Comparison of ENCODE assay signal across 18 cellular contexts in genomic region chr18:56351911-56352502, GRCh38.
A peak's percentile ranks its signal among the peaks of the same experiment; 100 is the strongest.
DNase-seq lines count a peak whose midpoint lies in the region; ATAC-seq and TF ChIP-seq lines count a peak whose summit lies in the region.
"Had no signal": no experiment of that assay in that cellular context is flagged by ENCODE, and none has a peak within 500 bp of the region (broad histone marks: within the 10 kb centered on the region; RNA-seq: fewer than 3 reads in every experiment).

No MANE protein-coding gene starts in this region.

- H3K79me2 ChIP-seq in GM23338 (replicated peaks; ENCODE audit: insufficient read depth) (no peaks in the 10 kb centered on the region), MM.1S (ENCODE audit: low read length) (no peaks in the 10 kb centered on the region)

- no peaks in the 10 kb centered on the region; the same call in 2 of the 3 replicates for H3K4me1 Mint-ChIP-seq in GM23338

- H3K79me1 ChIP-seq in mesenchymal stem cell (replicated peaks; ENCODE audit: low read length, poor library complexity, severe bottlenecking) = no peaks in the 10 kb centered on the region

- H3K14ac ChIP-seq in mesenchymal stem cell (ENCODE audit: low read length in 2 of 2) = no peak overlapping the region

- H3K4me3 ChIP-seq in GM23338 (no peak overlapping the region), fibroblast of the aortic adventitia (ENCODE audit: low read depth, low read length) (no peak overlapping the region), mesenchymal stem cell (ENCODE audit: insufficient read depth in 1 of 2, low read depth in 1 of 2, low read length in 2 of 2) (no peak overlapping the region), MM.1S (ENCODE audit: low read length) (no peak overlapping the region), heart right ventricle (no peak overlapping the region)
- H3K4me3 ChIP-seq: SJCRH30 had no signal

- no peak overlapping the region for H2AK5ac ChIP-seq in mesenchymal stem cell (ENCODE audit: low read length, severe bottlenecking)

- H2BK15ac ChIP-seq in mesenchymal stem cell (ENCODE audit: low read depth, poor library complexity, severe bottlenecking) = no peak overlapping the region

- H4K20me1 ChIP-seq in GM23338 (replicated peaks; ENCODE audit: insufficient read depth) = no peaks in the 10 kb centered on the region
- H4K20me1 ChIP-seq in MM.1S (ENCODE audit: insufficient read depth, low read length) = no peaks in the 10 kb centered on the region

- H2BK5ac ChIP-seq in mesenchymal stem cell (ENCODE audit: low read depth, low read length, poor library complexity, severe bottlenecking) = no peak overlapping the region

- H3K9me2 ChIP-seq in GM23338 (ENCODE audit: insufficient read depth) = peaks cover 6% of the 10 kb centered on the region
- no peaks in the 10 kb centered on the region for H3K9me2 ChIP-seq in MM.1S (replicated peaks; ENCODE audit: insufficient read depth, low read length)

- H2BK120ac ChIP-seq in mesenchymal stem cell (ENCODE audit: low read depth, low read length) = no peak overlapping the region

- no peak overlapping the region for H3K4ac ChIP-seq in mesenchymal stem cell (ENCODE audit: low read depth in 1 of 2, low read length in 2 of 2)

- H3K18ac ChIP-seq in mesenchymal stem cell (ENCODE audit: low read depth in 1 of 2, low read length in 2 of 2) = no peak overlapping the region

- H3K9ac ChIP-seq in mesenchymal stem cell (ENCODE audit: low read length) = no peak overlapping the region
- no peak overlapping the region for H3K9ac ChIP-seq in MM.1S (ENCODE audit: low read length)
- H3K9ac ChIP-seq: KMS-11 had no signal

- H3K4me1 ChIP-seq in GM23338 (ENCODE audit: insufficient read depth) (no peaks in the 10 kb centered on the region), mesenchymal stem cell (ENCODE audit: control insufficient read depth, insufficient read depth, low read depth, low read length) (no peaks in the 10 kb centered on the region), MM.1S (ENCODE audit: low read length) (no peaks in the 10 kb centered on the region), heart right ventricle (no peaks in the 10 kb centered on the region)
- H3K4me1 ChIP-seq: SJCRH30 had no signal

- H3K27ac ChIP-seq in GM23338 (ENCODE audit: low read depth) (no peak overlapping the region), mesenchymal stem cell (ENCODE audit: low read length, poor library complexity, severe bottlenecking) (no peak overlapping the region), MM.1S (ENCODE audit: low read length) (no peak overlapping the region), heart right ventricle (no peak overlapping the region)
- H3K27ac ChIP-seq: C4-2B, KMS-11, SJCRH30 had no signal

- peaks cover 19% of the 10 kb centered on the region for H3K9me3 Mint-ChIP-seq in GM23338

- in situ Hi-C loops in GM13976 (cut with MboI; ENCODE audit: low sequenced_read_pairs, unreplicated experiment) = no loop called here

- no peak overlapping the region for H3K23ac ChIP-seq in mesenchymal stem cell (ENCODE audit: low read length in 2 of 2)

- no peaks in the 10 kb centered on the region for H3K9me3 ChIP-seq in mesenchymal stem cell (ENCODE audit: control insufficient read depth, low read length)
- no peaks in the 10 kb centered on the region for H3K9me3 ChIP-seq in MM.1S (replicated peaks; ENCODE audit: insufficient read depth, low read length)
- peaks cover 0 to 14% (median 0%) of the 10 kb centered on the region in 11 donors for H3K9me3 ChIP-seq in heart right ventricle
- H3K9me3 ChIP-seq: SJCRH30 had no signal

- H3K4me3 Mint-ChIP-seq in GM23338 = no peak overlapping the region

- H3K27me3 Mint-ChIP-seq in GM23338 (ENCODE audit: insufficient read depth, low read depth, poor library complexity) = peaks cover 3% of the 10 kb centered on the region

- H3K4me2 ChIP-seq in GM23338 (no peak overlapping the region), mesenchymal stem cell (ENCODE audit: low read length, poor library complexity, severe bottlenecking) (no peak overlapping the region), MM.1S (ENCODE audit: low read depth, low read length) (no peak overlapping the region)
- H3K4me2 ChIP-seq: KMS-11 had no signal

- intact Hi-C loops in heart right ventricle (cut with DNase I) = no loop called here

- H2BK12ac ChIP-seq in mesenchymal stem cell (ENCODE audit: low read length in 2 of 2) = no peak overlapping the region

- H4K8ac ChIP-seq in mesenchymal stem cell (ENCODE audit: low read length) = no peak overlapping the region

- H2AFZ ChIP-seq in GM23338 = peak overlapping the region; percentile 82; the same call in 1 of the 2 replicates
- H2AFZ ChIP-seq in mesenchymal stem cell (ENCODE audit: low read depth, low read length) = no peak overlapping the region
- no peak overlapping the region for H2AFZ ChIP-seq in MM.1S (ENCODE audit: low read length)

- peaks cover 15% of the 10 kb centered on the region for H3K36me3 Mint-ChIP-seq in GM23338 (ENCODE audit: low read depth)

- no peak overlapping the region for H4K91ac ChIP-seq in mesenchymal stem cell (ENCODE audit: low read length)

- H3F3A ChIP-seq in GM23338 (replicated peaks; ENCODE audit: low read depth) (no peaks in the 10 kb centered on the region), MM.1S (ENCODE audit: insufficient read depth, low read length) (no peaks in the 10 kb centered on the region)

- DNase-seq in GM23338 (ENCODE audit: low spot score) = peak; percentile 9
- peak; percentile 7 for DNase-seq in astrocyte of the hippocampus (ENCODE audit: low read depth, low spot score)
- peak; percentile 9 for DNase-seq in fibroblast of the aortic adventitia (ENCODE audit: low read depth)
- DNase-seq in mesenchymal stem cell = peak; percentile 7
- no peak for DNase-seq in GM19240 (ENCODE audit: insufficient read length, low spot score)
- DNase-seq in MM.1S = no peak
- no peak for DNase-seq in GM13976 (ENCODE audit: low spot score)
- no peak for DNase-seq in heart right ventricle
- DNase-seq: DMS53, MV-4-11, NCI-H1105 treated with DMSO at 0.1 percent for 48 hours, NCI-H2081, NCI-H2171 treated with DMSO at 0.1 percent for 48 hours, NCI-H524 treated with DMSO at 0.1 percent for 48 hours, SJCRH30 had no signal

- H3K27ac Mint-ChIP-seq in GM23338 = peak overlapping the region; percentile 49; the same call in 1 of the 2 replicates

- TF ChIP-seq CTCF in GM23338 (conservative IDR thresholded peaks at IDR 0.05; ENCODE audit: low read depth in 2 of 2) (no peak), fibroblast of the aortic adventitia (IDR thresholded peaks at IDR 0.05; ENCODE audit: insufficient read depth, low read length) (no peak), MM.1S (IDR thresholded peaks at IDR 0.05; ENCODE audit: low read length) (no peak), GM13976 (IDR thresholded peaks at IDR 0.05; ENCODE audit: borderline replicate concordance, control extremely low read depth, extremely low read depth, insufficient read depth, missing control alignments) (no peak), heart right ventricle (IDR thresholded peaks at IDR 0.05) (no peak)

- H3K27me3 ChIP-seq in GM23338 (ENCODE audit: insufficient read depth) = no peaks in the 10 kb centered on the region
- no peaks in the 10 kb centered on the region for H3K27me3 ChIP-seq in mesenchymal stem cell (ENCODE audit: control insufficient read depth in 1 of 2, insufficient read depth in 1 of 2, low read length in 2 of 2)
- H3K27me3 ChIP-seq in MM.1S (replicated peaks; ENCODE audit: insufficient read depth, low read length) = no peaks in the 10 kb centered on the region
- H3K27me3 ChIP-seq in heart right ventricle = no peaks in the 10 kb centered on the region
- H3K27me3 ChIP-seq: SJCRH30 had no signal

- ATAC-seq in GM23338 (no peak), heart right ventricle (no peak)
- ATAC-seq: HCT116 had no signal

- WGBS in mesenchymal stem cell = 48% methylated on average over 6 of the region's 6 CpGs
- WGBS in heart right ventricle, 2 donors = 65 to 69% methylated on average over 6 of the region's 6 CpGs

- no peaks in the 10 kb centered on the region; the same call in 1 of the 2 replicates for H3K36me3 ChIP-seq in GM23338 (ENCODE audit: insufficient read depth)
- no peaks in the 10 kb centered on the region for H3K36me3 ChIP-seq in mesenchymal stem cell (ENCODE audit: control insufficient read depth in 1 of 2, insufficient read depth in 2 of 2, low read depth in 1 of 2, low read length in 2 of 2)
- H3K36me3 ChIP-seq in MM.1S (replicated peaks; ENCODE audit: insufficient read depth, low read length) = no peaks in the 10 kb centered on the region
- no peaks in the 10 kb centered on the region for H3K36me3 ChIP-seq in heart right ventricle
- H3K36me3 ChIP-seq: SJCRH30 had no signal

TF ChIP-seq in GM23338, 12 proteins besides CTCF, POLR2A, EP300 and RAD21 (continues in another document):
- no peak for TF ChIP-seq REST (IDR thresholded peaks at IDR 0.05; ENCODE audit: unreplicated experiment)
- TF ChIP-seq EZH2 (IDR thresholded peaks at IDR 0.05; ENCODE audit: low read depth, unreplicated experiment) = no peak

Comparison
In these comparisons a context has a peak if more than half of its experiments do, and no peak if none do; other contexts are left out.
1. DNase-seq: peak in GM23338 (single experiment), astrocyte of the hippocampus (single experiment), fibroblast of the aortic adventitia (single experiment) and mesenchymal stem cell (single experiment); none in GM19240 (single experiment), MM.1S (single experiment), GM13976 (single experiment) and heart right ventricle (0 of 2).